18 cellular contexts compared by ENCODE assay signal in the genomic region with DNA sequence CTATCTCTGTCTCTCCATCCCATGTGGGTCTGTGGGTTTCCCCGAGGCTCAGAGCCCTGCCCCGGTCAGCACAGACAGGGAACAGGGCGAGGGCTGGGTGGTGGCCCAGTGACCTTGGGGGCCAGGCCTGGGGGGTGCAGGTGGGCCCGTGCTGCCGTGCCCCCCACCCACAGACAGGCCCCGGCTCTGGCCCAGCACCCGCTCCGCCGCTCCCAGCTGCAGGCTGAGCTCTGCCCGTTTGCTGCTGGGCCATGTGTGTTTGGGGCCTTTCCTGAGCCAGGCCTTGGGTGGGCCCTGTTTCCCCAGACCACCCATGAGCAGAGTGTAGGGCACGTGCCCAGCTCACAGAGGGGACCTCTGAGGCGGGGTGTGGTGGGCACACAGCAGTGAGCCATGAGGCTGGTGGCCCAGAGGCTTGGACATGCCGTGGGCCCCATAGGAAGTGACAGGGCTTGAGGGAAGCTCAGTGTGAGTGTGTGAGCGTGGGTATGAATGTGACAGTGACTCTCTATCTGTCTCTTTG. TPM values are rescaled to one million over a fixed set of nuclear protein-coding genes. Genes with fewer than 3 reads are reported as not detected.
DNase-seq lines count a peak whose midpoint lies in the region; ATAC-seq, FAIRE-seq and TF ChIP-seq lines count a peak whose summit lies in the region.
"Had no signal": no experiment of that assay in that cellular context is flagged by ENCODE, and none has a peak within 500 bp of the region (broad histone marks: within the 10 kb centered on the region; RNA-seq: fewer than 3 reads in every experiment).

No MANE protein-coding gene starts in this region.

- ATAC-seq in HG03460 (IDR thresholded peaks at IDR 0.05; ENCODE audit: unreplicated experiment), result no peak
- ATAC-seq: right cardiac atrium had no signal

- 65 to 70% methylated on average over 14 of the region's 14 CpGs for WGBS in sigmoid colon, 2 donors

- peaks cover 44% of the 10 kb centered on the region for H3K4me1 ChIP-seq in MM.1S (ENCODE audit: low read length)
- no peaks in the 10 kb centered on the region for H3K4me1 ChIP-seq in duodenal mucosa (ENCODE audit: control insufficient read depth in 1 of 2, insufficient read depth in 2 of 2, low read length in 2 of 2)
- H3K4me1 ChIP-seq in sigmoid colon, result no peaks in the 10 kb centered on the region
- H3K4me1 ChIP-seq: tibial nerve had no signal

- H3F3A ChIP-seq in MM.1S (ENCODE audit: insufficient read depth, low read length), result peaks cover 8% of the 10 kb centered on the region

- intact Hi-C loops in sigmoid colon (cut with DNase I), result no loop called here

- peak; percentile 14 for FAIRE-seq in GM12892 (lab: Jason Lieb, UNC)
- FAIRE-seq: keratinocyte had no signal

- H2AFZ ChIP-seq in MM.1S (ENCODE audit: low read length), result no peak overlapping the region

- no peaks in the 10 kb centered on the region for H3K36me3 ChIP-seq in MM.1S (replicated peaks; ENCODE audit: insufficient read depth, low read length)
- no peaks in the 10 kb centered on the region for H3K36me3 ChIP-seq in duodenal mucosa (ENCODE audit: control insufficient read depth in 1 of 2, insufficient read depth in 2 of 2, low read length in 2 of 2)
- no peaks in the 10 kb centered on the region for H3K36me3 ChIP-seq in sigmoid colon
- H3K36me3 ChIP-seq: neutrophil, tibial nerve had no signal

- TF ChIP-seq POLR2A in GM12892 (IDR thresholded peaks at IDR 0.05; ENCODE audit: low read depth, low read length), result peak; percentile 52; the same call in 1 of the 2 replicates
- no peak for TF ChIP-seq POLR2A in sigmoid colon (IDR thresholded peaks at IDR 0.05)

- H3K9ac ChIP-seq in MM.1S (ENCODE audit: low read length), result peak overlapping the region; percentile 37; the same call in 1 of the 2 replicates
- H3K9ac ChIP-seq in duodenal mucosa (ENCODE audit: low read depth in 1 of 2, low read length in 2 of 2), result no peak overlapping the region

- H4K20me1 ChIP-seq in MM.1S (ENCODE audit: insufficient read depth, low read length), result no peaks in the 10 kb centered on the region

- H3K79me2 ChIP-seq in MM.1S (ENCODE audit: low read length), result peaks cover 29% of the 10 kb centered on the region

- H3K27ac ChIP-seq in MM.1S (ENCODE audit: low read length) (peak overlapping the region; percentile 52; the same call in 1 of the 2 replicates), duodenal mucosa (ENCODE audit: low read depth, low read length) (peak overlapping the region; percentile 32), sigmoid colon (no peak overlapping the region)
- H3K27ac ChIP-seq: neutrophil had no signal

- H3K4me3 ChIP-seq in MM.1S (ENCODE audit: low read length), result no peak overlapping the region
- H3K4me3 ChIP-seq in duodenal mucosa (ENCODE audit: low read depth in 1 of 2, low read length in 2 of 2), result no peak overlapping the region
- no peak overlapping the region for H3K4me3 ChIP-seq in sigmoid colon
- H3K4me3 ChIP-seq: tibial nerve had no signal

- TF ChIP-seq CTCF in MM.1S (IDR thresholded peaks at IDR 0.05; ENCODE audit: low read length), result no peak
- TF ChIP-seq CTCF in sigmoid colon (IDR thresholded peaks at IDR 0.05), result no peak

- DNase-seq in GM12892 (ENCODE audit: insufficient read length), result no peak
- no peak for DNase-seq in MM.1S
- DNase-seq in sigmoid colon, result peak; percentile 38
- DNase-seq in NCI-H524 (lab: John Stamatoyannopoulos, UW), result no peak
- DNase-seq in SIG-M5 (lab: John Stamatoyannopoulos, UW), result no peak
- DNase-seq: activated CD8-positive, alpha-beta memory T cell treated with anti-CD3 and anti-CD28 coated beads for 24 hours; DMS53; head of caudate nucleus; KG1; NCI-H1436; NCI-H226; OCI-M1 had no signal

- H3K9me2 ChIP-seq in MM.1S (replicated peaks; ENCODE audit: insufficient read depth, low read length), result no peaks in the 10 kb centered on the region

- H3K9me3 ChIP-seq in MM.1S (replicated peaks; ENCODE audit: insufficient read depth, low read length), result no peaks in the 10 kb centered on the region
- no peaks in the 10 kb centered on the region for H3K9me3 ChIP-seq in duodenal mucosa (ENCODE audit: control insufficient read depth in 1 of 2, low read length in 2 of 2)
- no peaks in the 10 kb centered on the region for H3K9me3 ChIP-seq in sigmoid colon
- H3K9me3 ChIP-seq: neutrophil, tibial nerve had no signal

- no peak for TF ChIP-seq EP300 in sigmoid colon (IDR thresholded peaks at IDR 0.05)

- no peak overlapping the region for H3K4me2 ChIP-seq in MM.1S (ENCODE audit: low read depth, low read length)

- H3K27me3 ChIP-seq in MM.1S (replicated peaks; ENCODE audit: insufficient read depth, low read length) (no peaks in the 10 kb centered on the region), duodenal mucosa (ENCODE audit: control insufficient read depth in 1 of 2, insufficient read depth in 2 of 2, low read length in 2 of 2) (no peaks in the 10 kb centered on the region), sigmoid colon (no peaks in the 10 kb centered on the region)
- H3K27me3 ChIP-seq: neutrophil, tibial nerve had no signal

RNA-seq across cellular contexts. Expression of a gene that starts 51.0 kb away (rescaled TPM):
- not detected for polyA plus RNA-seq in GM12892 (2012; ENCODE audit: missing spikeins)
- 1 to 10 TPM; 3.0 to 8.0 (median 6.2) TPM for total RNA-seq in sigmoid colon
- polyA plus RNA-seq in sigmoid colon, result 1 to 10 TPM in 1 of 3 donors, not detected in 2; 2.3 TPM

Comparison
In these comparisons a context has a peak if more than half of its experiments do, and no peak if none do; other contexts are left out.
1. H3K27ac ChIP-seq: peak in MM.1S (single experiment) and duodenal mucosa (single experiment); none in sigmoid colon (0 of 4).